1 cellular context compared by ENCODE assay signal in genomic region chr2:218322756-218323525, GRCh38.
TF ChIP-seq lines count a peak whose summit lies in the region.

No MANE protein-coding gene starts in this region.

TF ChIP-seq in HepG2, 621 proteins besides CTCF, POLR2A, EP300 and RAD21 (continued from another document and continues in another):
- TF ChIP-seq HNF4G (IDR thresholded peaks at IDR 0.05; ENCODE audit: borderline replicate concordance, low read depth, low read length) (peak; percentile 21; the same call in 1 of the 2 replicates), HNF4G (CRISPR knock-in tag; IDR thresholded peaks at IDR 0.05; ENCODE audit: borderline replicate concordance, low read depth) (peak; percentile 32; the same call in 1 of the 2 replicates), ZFP1 (CRISPR knock-in tag; IDR thresholded peaks at IDR 0.05) (0 out of 2 replicates have a peak, but pooled peaks have one; percentile 2), ESRRA (CRISPR knock-in tag; IDR thresholded peaks at IDR 0.05; ENCODE audit: low read depth) (peak; percentile 57), ZNF549 (CRISPR knock-in tag; IDR thresholded peaks at IDR 0.05) (no peak), ZNF484 (CRISPR knock-in tag; IDR thresholded peaks at IDR 0.05; ENCODE audit: borderline replicate concordance, low read depth) (no peak), PPARG (CRISPR knock-in tag; conservative IDR thresholded peaks at IDR 0.05) (peak; percentile 60; the same call in 1 of the 2 replicates), GABPA (IDR thresholded peaks at IDR 0.05; ENCODE audit: low read depth, low read length) (no peak), GABPA (CRISPR knock-in tag; IDR thresholded peaks at IDR 0.05; ENCODE audit: low read depth) (no peak), ZNF512 (CRISPR knock-in tag; IDR thresholded peaks at IDR 0.05) (no peak), ARHGAP35 (CRISPR knock-in tag; IDR thresholded peaks at IDR 0.05; ENCODE audit: borderline replicate concordance) (no peak), ZNF572 (CRISPR knock-in tag; IDR thresholded peaks at IDR 0.05) (peak; percentile 82; the same call in 1 of the 2 replicates), PBX3 (CRISPR knock-in tag; IDR thresholded peaks at IDR 0.05; ENCODE audit: borderline replicate concordance) (no peak), AGO1 (IDR thresholded peaks at IDR 0.05; ENCODE audit: low read depth, low read length, poor library complexity, severe bottlenecking) (peak; percentile 30), SSRP1 (CRISPR knock-in tag; IDR thresholded peaks at IDR 0.05) (no peak), PRDM4 (CRISPR knock-in tag; IDR thresholded peaks at IDR 0.05; ENCODE audit: borderline replicate concordance) (no peak), ZSCAN22 (CRISPR knock-in tag; IDR thresholded peaks at IDR 0.05) (no peak), HMGA1 (CRISPR knock-in tag; conservative IDR thresholded peaks at IDR 0.05) (no peak), MED1 (CRISPR knock-in tag; IDR thresholded peaks at IDR 0.05) (peak; percentile 69; the same call in 1 of the 2 replicates), ZMYM4 (CRISPR knock-in tag; IDR thresholded peaks at IDR 0.05) (no peak), KLF11 (CRISPR knock-in tag; IDR thresholded peaks at IDR 0.05) (no peak; the same call in 1 of the 2 replicates), THRA (CRISPR knock-in tag; IDR thresholded peaks at IDR 0.05; ENCODE audit: borderline replicate concordance) (peak; percentile 2; the same call in 1 of the 2 replicates), KMT2A (CRISPR knock-in tag; IDR thresholded peaks at IDR 0.05) (no peak), HOXA7 (CRISPR knock-in tag; IDR thresholded peaks at IDR 0.05) (no peak), CREBL2 (CRISPR knock-in tag; IDR thresholded peaks at IDR 0.05; ENCODE audit: borderline replicate concordance) (no peak), ZNF207 (IDR thresholded peaks at IDR 0.05; ENCODE audit: borderline replicate concordance) (no peak), UBTF (CRISPR knock-in tag; IDR thresholded peaks at IDR 0.05) (peak; percentile 54; the same call in 1 of the 2 replicates), FOXO4 (CRISPR knock-in tag; conservative IDR thresholded peaks at IDR 0.05) (no peak), AHDC1 (CRISPR knock-in tag; IDR thresholded peaks at IDR 0.05; ENCODE audit: borderline replicate concordance) (no peak), ZNF18 (CRISPR knock-in tag; IDR thresholded peaks at IDR 0.05; ENCODE audit: insufficient replicate concordance) (peak; percentile 47), HES4 (CRISPR knock-in tag; IDR thresholded peaks at IDR 0.05; ENCODE audit: borderline replicate concordance) (peak; percentile 58), TP53 (CRISPR knock-in tag; conservative IDR thresholded peaks at IDR 0.05) (no peak; the same call in 1 of the 2 replicates), HDAC1 (CRISPR knock-in tag; IDR thresholded peaks at IDR 0.05) (peak; percentile 84), AKAP8 (CRISPR knock-in tag; IDR thresholded peaks at IDR 0.05) (no peak; the same call in 1 of the 2 replicates), SRSF9 (IDR thresholded peaks at IDR 0.05; ENCODE audit: borderline replicate concordance, insufficient read depth, low read depth, low read length, poor library complexity, severe bottlenecking) (no peak), PHF5A (CRISPR knock-in tag; IDR thresholded peaks at IDR 0.05; ENCODE audit: low read depth, unreplicated experiment) (no peak)
